8 cellular contexts compared by ENCODE assay signal in the genomic region with DNA sequence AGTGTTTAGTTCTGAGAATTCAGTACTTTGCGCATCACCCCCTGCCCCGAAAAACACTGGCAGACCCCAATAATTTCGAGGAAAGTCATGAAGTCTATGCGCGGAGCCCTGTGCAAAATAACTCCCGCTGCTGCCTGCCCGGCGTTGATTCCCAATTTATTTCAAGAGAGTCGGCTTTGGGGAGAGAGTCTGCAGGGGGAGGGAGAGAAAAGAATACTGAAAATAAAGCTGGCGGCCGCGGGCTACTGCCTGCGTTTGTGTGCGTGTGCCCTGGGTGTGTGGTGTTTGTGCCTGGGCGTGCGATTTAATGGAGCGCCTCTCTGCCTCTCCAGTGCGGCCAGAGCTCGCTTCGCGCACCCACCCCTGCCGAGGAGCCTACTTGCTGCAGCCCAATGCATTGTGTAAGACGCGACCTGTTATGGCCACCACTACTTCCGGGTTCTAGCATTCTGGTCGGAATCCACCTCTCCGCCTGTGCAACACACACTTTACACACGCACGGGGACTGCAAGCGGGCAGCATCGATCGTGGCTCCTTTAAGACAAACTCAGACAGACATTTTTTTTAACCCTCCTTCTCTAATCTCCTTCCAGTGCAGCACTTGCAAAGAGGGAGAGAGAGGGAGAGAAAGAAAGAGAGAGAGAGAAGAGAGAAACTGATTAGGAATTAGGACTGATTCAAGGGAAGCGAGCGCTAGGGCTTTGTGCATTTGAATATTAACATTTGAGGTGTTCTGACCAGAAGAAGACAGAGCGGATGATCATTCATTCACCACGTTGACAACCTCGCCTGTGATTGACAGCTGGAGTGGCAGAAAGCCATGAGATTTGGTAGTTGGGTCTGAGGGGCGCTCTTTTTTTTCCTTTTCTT. TPM values are rescaled to one million over a fixed set of nuclear protein-coding genes. Genes with fewer than 3 reads are reported as not detected.
DNase-seq lines count a peak whose midpoint lies in the region; ATAC-seq, FAIRE-seq and TF ChIP-seq lines count a peak whose summit lies in the region.

A gene (plus strand): TSS at position 447 of the 870 bp plus-strand sequence. CDS start 732 bp downstream, outside the sequence.

- peaks cover 0 to 11% of the 10 kb centered on the region in 2 experiments; a peak in 3 of 5 replicates for H3K27me3 ChIP-seq in HepG2 (ENCODE audit: control insufficient read depth in 1 of 2, insufficient read depth in 2 of 2, low read length in 2 of 2)

- no peaks in the 10 kb centered on the region for H3K36me3 ChIP-seq in HepG2 (replicated peaks in 1 of 2; ENCODE audit: control insufficient read depth in 1 of 2, insufficient read depth in 2 of 2, low read length in 2 of 2)

- FAIRE-seq in HepG2 (lab: Jason Lieb, UNC) = peak; percentile 91

- peak; percentile 95 to 96 for TF ChIP-seq POLR2A in HepG2 (IDR thresholded peaks at IDR 0.05; ENCODE audit: insufficient read depth in 1 of 2, low read depth in 2 of 2, low read length in 2 of 2)

- ATAC-seq in HG02623 (IDR thresholded peaks at IDR 0.05; ENCODE audit: unreplicated experiment) = peak; percentile 64
- peak; percentile 74 for ATAC-seq in effector memory CD8-positive, alpha-beta T cell (replicated peaks)
- ATAC-seq in HepG2 = peak; percentile 90
- ATAC-seq in stimulated activated naive CD8-positive, alpha-beta T cell treated with anti-CD3 and anti-CD28 coated beads, Interleukin-15, Interleukin-2, amounts not matched to agents 100 U/mL and 50 U/mL, for 24 hours = peak; percentile 76

- H3K4me3 ChIP-seq in HepG2 (replicated peaks in 1 of 3; ENCODE audit: insufficient read depth in 1 of 3, low read depth in 2 of 3, low read length in 3 of 3) = peak within 1 kb of the TSS; percentile 71 to 93 (median 85)

- peak within 1 kb of the TSS; percentile 66 for H3K9ac ChIP-seq in HepG2 (ENCODE audit: insufficient read depth, low read depth, low read length)

- TF ChIP-seq CTCF in HepG2 (CRISPR knock-in tag; IDR thresholded peaks at IDR 0.05) = peak; percentile 38

- H2AFZ ChIP-seq in HepG2 (ENCODE audit: low read length) = peak within 1 kb of the TSS; percentile 97

- peaks cover 19% of the 10 kb centered on the region for H3K4me1 ChIP-seq in HepG2 (ENCODE audit: insufficient read depth, low read length)

- no peaks in the 10 kb centered on the region for H3K36me3 Mint-ChIP-seq in effector memory CD8-positive, alpha-beta T cell (ENCODE audit: insufficient read depth)

- peak within 1 kb of the TSS; percentile 6 to 11 for H3K27ac Mint-ChIP-seq in effector memory CD8-positive, alpha-beta T cell

- H3K27me3 Mint-ChIP-seq in effector memory CD8-positive, alpha-beta T cell = peaks cover 77 to 78% of the 10 kb centered on the region in 2 donors

- H3K4me1 Mint-ChIP-seq in effector memory CD8-positive, alpha-beta T cell (ENCODE audit: low read depth in 2 of 2) = peaks cover 14 to 24% of the 10 kb centered on the region in 2 donors

- H3K9me3 Mint-ChIP-seq in effector memory CD8-positive, alpha-beta T cell = no peaks in the 10 kb centered on the region

- in situ Hi-C loops in HepG2 (cut with HindIII; ENCODE audit: extremely low pct_ligation_motif_present, low pct_unique_long_range_greater_than_20kb) = loop anchor here (5.0 to 25.0 kb wide), 6 partner anchors 142 to 1602 kb away; no protein-coding TSS in a partner anchor

- H3K9me3 ChIP-seq in HepG2 (ENCODE audit: low read length) = no peaks in the 10 kb centered on the region

- peak within 1 kb of the TSS; percentile 72 for H3K27ac ChIP-seq in HepG2 (ENCODE audit: extremely low read length, insufficient read depth, low read length)

- no TSS peak for BruUV-seq in HepG2 (replicated peaks; lab: Mats Ljungman, UMichigan)

- H3K79me2 ChIP-seq in HepG2 (ENCODE audit: insufficient read depth, low read length) = no peaks in the 10 kb centered on the region

- POLR2A ChIA-PET in HepG2 (lab: Yijun Ruan, JAX) = interaction anchor here (0.7 to 1.6 kb wide), 5 partner anchors 21 to 1400 kb away, joined by 3 read pairs; no protein-coding TSS in a partner anchor

- TF ChIP-seq EP300 in HepG2 (IDR thresholded peaks at IDR 0.05; ENCODE audit: low read depth in 2 of 2, low read length in 2 of 2) (peak; percentile 35 to 60; a peak in 2 of 4 replicates), HepG2 (CRISPR knock-in tag; IDR thresholded peaks at IDR 0.05; ENCODE audit: borderline replicate concordance) (peak; percentile 46; the same call in 1 of the 2 replicates)

- no peaks in the 10 kb centered on the region for H4K20me1 ChIP-seq in HepG2 (ENCODE audit: insufficient read depth, low read length)

- TF ChIP-seq RAD21 in HepG2 (CRISPR knock-in tag; IDR thresholded peaks at IDR 0.05) = no peak

- CTCF ChIA-PET in HepG2 (lab: Yijun Ruan, JAX; ENCODE audit: low intra/inter-chr PET ratio, low total read pairs) = no interaction called here

- 2% methylated on average over 34 of the region's 38 CpGs for WGBS in HepG2 (ENCODE audit: low lambda C conversion rate)

- intact Hi-C loops in HepG2 (cut with micrococcal nuclease; ENCODE audit: unreplicated experiment) = loop anchor here (1.0 to 5.0 kb wide), 2 partner anchors 140 to 962 kb away; a partner anchor contains a TSS

- H3K4me2 ChIP-seq in HepG2 (ENCODE audit: low read depth, low read length) = peak within 1 kb of the TSS; percentile 99

- H3K4me3 Mint-ChIP-seq in effector memory CD8-positive, alpha-beta T cell = peak within 1 kb of the TSS; percentile 79 to 88

- DNase-seq in activated CD8-positive, alpha-beta memory T cell treated with anti-CD3 and anti-CD28 coated beads, Interleukin-2, amount 50 U/mL, for 48 hours = peak; percentile 62
- no peak for DNase-seq in activated CD8-positive, alpha-beta memory T cell treated with anti-CD3 and anti-CD28 coated beads for 24 hours
- DNase-seq in NCI-H1417 (lab: John Stamatoyannopoulos, UW) (peak; percentile 94 to 98 (median 96)), SW480 (ENCODE audit: low spot score) (peak; percentile 99), HepG2 (ENCODE audit: low spot score) (peak; percentile 91)
- DNase-seq in effector memory CD8-positive, alpha-beta T cell = no peak
- peak; percentile 39 for DNase-seq in stimulated activated naive CD8-positive, alpha-beta T cell treated with anti-CD3 and anti-CD28 coated beads, Interleukin-15, Interleukin-2, amounts not matched to agents 100 U/mL and 50 U/mL, for 24 hours

TF ChIP-seq in HepG2, 621 proteins besides CTCF, POLR2A, EP300 and RAD21 (continues in another document):
- TF ChIP-seq SP4 (CRISPR knock-in tag; IDR thresholded peaks at IDR 0.05) (peak; percentile 48; the same call in 1 of the 2 replicates), KDM5B (CRISPR knock-in tag; IDR thresholded peaks at IDR 0.05; ENCODE audit: borderline replicate concordance) (peak; percentile 84; the same call in 1 of the 2 replicates), ZNF572 (CRISPR knock-in tag; IDR thresholded peaks at IDR 0.05) (no peak), ZSCAN22 (CRISPR knock-in tag; IDR thresholded peaks at IDR 0.05) (no peak), ZNF292 (CRISPR knock-in tag; IDR thresholded peaks at IDR 0.05; ENCODE audit: borderline replicate concordance, low read depth) (peak; percentile 60; the same call in 1 of the 2 replicates), BRD4 (CRISPR knock-in tag; IDR thresholded peaks at IDR 0.05) (peak; percentile 92), IRF2 (CRISPR knock-in tag; IDR thresholded peaks at IDR 0.05) (peak; percentile 89; the same call in 1 of the 2 replicates)
- TF ChIP-seq, protein P1, sequence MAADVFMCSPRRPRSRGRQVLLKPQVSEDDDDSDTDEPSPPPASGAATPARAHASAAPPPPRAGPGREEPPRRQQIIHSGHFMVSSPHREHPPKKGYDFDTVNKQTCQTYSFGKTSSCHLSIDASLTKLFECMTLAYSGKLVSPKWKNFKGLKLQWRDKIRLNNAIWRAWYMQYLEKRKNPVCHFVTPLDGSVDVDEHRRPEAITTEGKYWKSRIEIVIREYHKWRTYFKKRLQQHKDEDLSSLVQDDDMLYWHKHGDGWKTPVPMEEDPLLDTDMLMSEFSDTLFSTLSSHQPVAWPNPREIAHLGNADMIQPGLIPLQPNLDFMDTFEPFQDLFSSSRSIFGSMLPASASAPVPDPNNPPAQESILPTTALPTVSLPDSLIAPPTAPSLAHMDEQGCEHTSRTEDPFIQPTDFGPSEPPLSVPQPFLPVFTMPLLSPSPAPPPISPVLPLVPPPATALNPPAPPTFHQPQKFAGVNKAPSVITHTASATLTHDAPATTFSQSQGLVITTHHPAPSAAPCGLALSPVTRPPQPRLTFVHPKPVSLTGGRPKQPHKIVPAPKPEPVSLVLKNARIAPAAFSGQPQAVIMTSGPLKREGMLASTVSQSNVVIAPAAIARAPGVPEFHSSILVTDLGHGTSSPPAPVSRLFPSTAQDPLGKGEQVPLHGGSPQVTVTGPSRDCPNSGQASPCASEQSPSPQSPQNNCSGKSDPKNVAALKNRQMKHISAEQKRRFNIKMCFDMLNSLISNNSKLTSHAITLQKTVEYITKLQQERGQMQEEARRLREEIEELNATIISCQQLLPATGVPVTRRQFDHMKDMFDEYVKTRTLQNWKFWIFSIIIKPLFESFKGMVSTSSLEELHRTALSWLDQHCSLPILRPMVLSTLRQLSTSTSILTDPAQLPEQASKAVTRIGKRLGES (CRISPR knock-in tag; IDR thresholded peaks at IDR 0.05; ENCODE audit: borderline replicate concordance) = no peak

RNA-seq across cellular contexts. Expression of the gene that starts here (rescaled TPM):
- total RNA-seq in HepG2 (2016; rRNA removed; fragmentation: Illumina TruSeq; extraction: Trizol) = 4.5 and 6.0 TPM in 2 replicates
- 0.88 and 1.3 TPM in 2 replicates for total RNA-seq in HepG2 (2016; cell fraction: cytosol; rRNA removed; fragmentation: Illumina TruSeq; extraction: Trizol; ENCODE audit: low read depth)
- total RNA-seq in HepG2 (2016; cell fraction: insoluble cytoplasmic fraction; rRNA removed; fragmentation: Illumina TruSeq; extraction: Trizol) = 4.4 and 6.6 TPM in 2 replicates
- total RNA-seq in HepG2 (2016; cell fraction: membrane; rRNA removed; fragmentation: Illumina TruSeq; extraction: Trizol) = 2.1 and 4.3 TPM in 2 replicates
- total RNA-seq in HepG2 (2016; cell fraction: nucleus; rRNA removed; fragmentation: Illumina TruSeq; extraction: Trizol) = 11.1 and 12.8 TPM in 2 replicates
- 2.6 and 3.8 TPM in 2 replicates for polyA plus RNA-seq in HepG2 (2011; rRNA removed)
- 1.2 and 2.1 TPM in 2 replicates for polyA plus RNA-seq in HepG2 (2011; cell fraction: cytosol; rRNA removed)
- polyA plus RNA-seq in HepG2 (2011; cell fraction: nucleus; rRNA removed) = 3.6 and 3.7 TPM in 2 replicates
- polyA plus RNA-seq in HepG2 (2012) = 1.7 and 2.9 TPM in 2 replicates
- 0.16 and 0.49 TPM in 2 replicates for polyA plus RNA-seq in HepG2 (2016; cell fraction: cytosol; fragmentation: Illumina TruSeq; extraction: Trizol; ENCODE audit: low read depth)
- polyA plus RNA-seq in HepG2 (2016; cell fraction: insoluble cytoplasmic fraction; fragmentation: Illumina TruSeq; extraction: Trizol; ENCODE audit: low read depth) = 4.1 and 4.2 TPM in 2 replicates
- polyA plus RNA-seq in HepG2 (2016; cell fraction: membrane; fragmentation: Illumina TruSeq; extraction: Trizol; ENCODE audit: low read depth) = 1.0 and 1.1 TPM in 2 replicates
- polyA plus RNA-seq in HepG2 (2016; cell fraction: nucleus; fragmentation: Illumina TruSeq; extraction: Trizol; ENCODE audit: insufficient read depth, low read depth) = 4.8 and 9.7 TPM in 2 replicates
- 6.9 and 19.7 TPM in 2 replicates for polyA minus RNA-seq in HepG2 (2011; rRNA and poly(A)+ RNA removed; ENCODE audit: low replicate concordance)
- 4.3 and 5.7 TPM in 2 replicates for polyA minus RNA-seq in HepG2 (2011; cell fraction: cytosol; rRNA and poly(A)+ RNA removed)
- polyA minus RNA-seq in HepG2 (2011; cell fraction: nucleus; rRNA and poly(A)+ RNA removed) = 19.1 and 25.4 TPM in 2 replicates

Comparison
In these comparisons a context has a peak if more than half of its experiments do, and no peak if none do; other contexts are left out.
1. DNase-seq: peak in activated CD8-positive, alpha-beta memory T cell treated with anti-CD3 and anti-CD28 coated beads, Interleukin-2, amount 50 U/mL, for 48 hours (single experiment), NCI-H1417 (3 of 3), SW480 (single experiment), HepG2 (single experiment) and stimulated activated naive CD8-positive, alpha-beta T cell treated with anti-CD3 and anti-CD28 coated beads, Interleukin-15, Interleukin-2, amounts not matched to agents 100 U/mL and 50 U/mL, for 24 hours (single experiment); none in activated CD8-positive, alpha-beta memory T cell treated with anti-CD3 and anti-CD28 coated beads for 24 hours (single experiment) and effector memory CD8-positive, alpha-beta T cell (0 of 3).
2. Peak in every context shown above with its lines, with median percentiles within 50 percentile points of each other: ATAC-seq.